15 cellular contexts compared by ENCODE assay signal in the genomic region with DNA sequence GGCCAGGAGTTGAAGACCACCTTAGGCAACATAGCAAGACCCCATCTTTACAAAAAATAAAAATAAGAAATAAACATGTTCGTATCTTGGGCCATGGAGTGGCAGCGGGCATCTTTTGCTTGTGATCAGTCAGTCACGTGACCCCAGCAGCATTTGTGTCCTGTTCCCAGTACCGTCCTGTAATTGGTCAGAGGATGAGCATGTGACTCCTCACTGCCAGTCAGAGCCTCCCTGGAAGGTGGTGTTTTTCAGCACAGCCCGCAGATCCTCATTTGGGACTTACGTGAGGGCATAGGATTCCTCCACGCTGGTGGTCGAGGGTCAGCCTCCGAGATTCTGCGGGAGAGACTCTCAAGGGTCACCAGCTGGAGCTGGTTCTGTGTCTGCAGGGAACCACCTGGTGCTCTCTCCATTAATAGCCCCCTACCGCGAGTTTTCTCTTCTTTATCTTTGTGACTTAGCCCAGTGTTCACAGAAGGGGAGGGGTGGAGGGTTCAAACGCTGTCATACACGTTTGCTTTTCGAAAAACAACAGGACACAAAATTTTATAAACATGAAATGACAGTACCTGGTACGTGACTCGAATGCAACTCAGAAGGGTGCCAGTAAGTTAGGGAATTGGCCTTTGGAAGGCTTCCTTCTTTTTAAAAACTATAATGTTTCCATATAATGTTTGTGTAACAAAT. TPM values are rescaled to one million over a fixed set of nuclear protein-coding genes. Genes with fewer than 3 reads are reported as not detected.
A peak's percentile ranks its signal among the peaks of the same experiment; 100 is the strongest.
DNase-seq lines count a peak whose midpoint lies in the region; ATAC-seq and TF ChIP-seq lines count a peak whose summit lies in the region.
"Had no signal": no experiment of that assay in that cellular context is flagged by ENCODE, and none has a peak within 500 bp of the region (broad histone marks: within the 10 kb centered on the region; RNA-seq: fewer than 3 reads in every experiment).

No MANE protein-coding gene starts in this region.

- intact Hi-C loops in Panc1 (cut with micrococcal nuclease; ENCODE audit: unreplicated experiment) (no loop called here), A673 (cut with micrococcal nuclease; ENCODE audit: unreplicated experiment) (no loop called here)

- no peak overlapping the region for H3K4me3 ChIP-seq in Panc1 (ENCODE audit: low read depth in 2 of 2, low read length in 2 of 2)
- no peak overlapping the region for H3K4me3 ChIP-seq in HAP-1
- no peak overlapping the region for H3K4me3 ChIP-seq in A673 (ENCODE audit: low read depth, low read length, poor library complexity, severe bottlenecking)
- H3K4me3 ChIP-seq: coronary artery, SJSA1 had no signal

- no peaks in the 10 kb centered on the region for H3K9me3 ChIP-seq in Panc1 (ENCODE audit: control insufficient read depth, insufficient read depth, low read depth, low read length)
- no peaks in the 10 kb centered on the region for H3K9me3 ChIP-seq in HAP-1
- H3K9me3 ChIP-seq in A673 (ENCODE audit: low read depth, low read length, poor library complexity, severe bottlenecking), result no peaks in the 10 kb centered on the region
- H3K9me3 ChIP-seq: SJSA1 had no signal

- H3K27me3 ChIP-seq in Panc1 (ENCODE audit: control insufficient read depth, insufficient read depth, low read length) (no peaks in the 10 kb centered on the region), HAP-1 (ENCODE audit: low read depth) (no peaks in the 10 kb centered on the region), A673 (replicated peaks; ENCODE audit: insufficient read depth, low read depth, low read length, poor library complexity) (no peaks in the 10 kb centered on the region)
- H3K27me3 ChIP-seq: SJSA1 had no signal

- DNase-seq in D341Med (ENCODE audit: low spot score), result peak; percentile 26
- DNase-seq in NCI-H1694 (lab: John Stamatoyannopoulos, UW), result peak; percentile 88
- DNase-seq in Panc1 (ENCODE audit: low read depth, low spot score), result no peak
- DNase-seq in iPS-NIHi7 (ENCODE audit: extremely low spot score), result peak; percentile 71
- DNase-seq in HAP-1 (ENCODE audit: low spot score in 2 of 2), result no peak
- DNase-seq in A673 (ENCODE audit: low spot score), result no peak
- DNase-seq: activated CD8-positive, alpha-beta memory T cell treated with anti-CD3 and anti-CD28 coated beads, Interleukin-2, amount 50 U/mL, for 48 hours; NCI-H526 treated with DMSO at 0.1 percent for 48 hours; right cardiac atrium; stimulated activated CD4-positive, alpha-beta T cell treated with anti-CD3 and anti-CD28 coated beads, Interleukin-4, amount 100 ng/mL, for 4 hours; WERI-Rb-1 had no signal

- CTCF ChIA-PET in Panc1 (lab: Charles Lee) (no interaction called here), A673 (lab: Charles Lee) (no interaction called here)

- H3K36me3 ChIP-seq in Panc1 (ENCODE audit: control insufficient read depth, insufficient read depth, low read length) (no peaks in the 10 kb centered on the region), HAP-1 (replicated peaks) (no peaks in the 10 kb centered on the region), A673 (ENCODE audit: insufficient read depth, low read length, poor library complexity, severe bottlenecking) (no peaks in the 10 kb centered on the region)
- H3K36me3 ChIP-seq: WERI-Rb-1 had no signal

- ATAC-seq in Panc1 (peak; percentile 56; the same call in 1 of the 2 replicates), HG02610 (IDR thresholded peaks at IDR 0.05; ENCODE audit: unreplicated experiment) (no peak), HG02588 (IDR thresholded peaks at IDR 0.05; ENCODE audit: unreplicated experiment) (no peak)
- ATAC-seq: right cardiac atrium had no signal

- POLR2A ChIA-PET in Panc1 (lab: Charles Lee), result no interaction called here
- POLR2A ChIA-PET in A673 (lab: Charles Lee; ENCODE audit: low non-redundant PET), result no interaction called here

- H3K27ac ChIP-seq in Panc1 (ENCODE audit: low read length) (no peak overlapping the region), A673 (ENCODE audit: low read depth, low read length, poor library complexity, severe bottlenecking) (no peak overlapping the region)
- H3K27ac ChIP-seq: coronary artery, SJSA1, WERI-Rb-1 had no signal

- H3K4me1 ChIP-seq in Panc1 (ENCODE audit: control insufficient read depth, insufficient read depth, low read length) (peaks cover 6% of the 10 kb centered on the region; the same call in 1 of the 2 replicates), HAP-1 (no peaks in the 10 kb centered on the region), A673 (ENCODE audit: insufficient read depth, low read length, poor library complexity, severe bottlenecking) (no peaks in the 10 kb centered on the region)

- BruUV-seq in Panc1 (replicated peaks; lab: Mats Ljungman, UMichigan), result no TSS peak
- BruUV-seq in A673 (replicated peaks; lab: Mats Ljungman, UMichigan), result no TSS peak

- in situ Hi-C loops in Panc1 (cut with HindIII; ENCODE audit: low pct_unique_long_range_greater_than_20kb, low sequenced_read_pairs) (no loop called here), HAP-1 (cut with MboI; ENCODE audit: low sequenced_read_pairs) (no loop called here)

- TF ChIP-seq CTCF in Panc1 (IDR thresholded peaks at IDR 0.05) (no peak), A673 (conservative IDR thresholded peaks at IDR 0.05; ENCODE audit: low read depth, low read length) (no peak)

RNA-seq across cellular contexts. Expression of a gene that starts 17.2 kb away (rescaled TPM):
- 120 TPM for total RNA-seq in Panc1 (2021; ENCODE audit: unreplicated experiment)
- 171 TPM for polyA plus RNA-seq in Panc1 (2012; ENCODE audit: insufficient read length)
- 34.3 and 57.1 TPM in 2 replicates for total RNA-seq in A673 (2021)

Comparison
In these comparisons a context has a peak if more than half of its experiments do, and no peak if none do; other contexts are left out.
1. DNase-seq: peak in D341Med (single experiment), NCI-H1694 (single experiment) and iPS-NIHi7 (single experiment); none in Panc1 (single experiment), HAP-1 (0 of 2) and A673 (single experiment).